11 cellular contexts compared by ENCODE assay signal in the genomic region with DNA sequence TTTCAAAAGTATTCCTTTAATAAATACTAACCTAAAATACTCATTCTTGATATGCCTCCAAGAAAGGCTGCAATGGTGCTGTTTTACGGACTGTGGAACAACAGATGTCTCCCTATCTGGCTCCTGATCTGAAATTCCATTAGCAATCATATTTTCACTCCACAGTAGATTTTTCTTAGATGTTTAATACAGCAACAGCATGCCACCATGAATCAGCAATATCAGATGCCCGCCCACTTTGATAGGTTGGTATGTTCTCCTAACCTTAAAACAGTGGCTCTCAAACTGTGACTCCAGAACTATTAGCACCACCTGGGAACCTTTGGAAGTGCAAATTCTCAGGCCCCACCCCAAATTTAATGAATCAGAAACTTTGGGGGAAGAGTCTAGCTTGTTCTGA.
DNase-seq lines count a peak whose midpoint lies in the region; ATAC-seq, FAIRE-seq and TF ChIP-seq lines count a peak whose summit lies in the region.
"Had no signal": no experiment of that assay in that cellular context is flagged by ENCODE, and none has a peak within 500 bp of the region (broad histone marks: within the 10 kb centered on the region; RNA-seq: fewer than 3 reads in every experiment).

No MANE protein-coding gene starts in this region.

- H3K4me1 ChIP-seq in keratinocyte (ENCODE audit: control insufficient read depth, extremely low read depth, insufficient read depth, low read length) = peaks cover 9% of the 10 kb centered on the region

- H3K36me3 ChIP-seq in keratinocyte (ENCODE audit: control insufficient read depth in 2 of 2, extremely low read depth in 1 of 2, insufficient read depth in 2 of 2, low read length in 2 of 2) = no peaks in the 10 kb centered on the region
- H3K36me3 ChIP-seq: vagina had no signal

- ATAC-seq in GM21526 (IDR thresholded peaks at IDR 0.05; ENCODE audit: low FRiP score, unreplicated experiment) = no peak

- H3K79me2 ChIP-seq in keratinocyte (ENCODE audit: control insufficient read depth, insufficient read depth, low read length) = no peaks in the 10 kb centered on the region

- dilution Hi-C loops in keratinocyte (cut with MboI; ENCODE audit: extremely low pct_ligation_motif_present, low sequenced_read_pairs) = no loop called here

- peak overlapping the region; percentile 5 for H3K4me2 ChIP-seq in keratinocyte (ENCODE audit: control insufficient read depth, extremely low read depth, insufficient read depth, low read depth, low read length)

- H3K9me1 ChIP-seq in keratinocyte (ENCODE audit: control insufficient read depth, extremely low read depth, insufficient read depth, low read length) = no peaks in the 10 kb centered on the region

- no peaks in the 10 kb centered on the region for H3K9me3 ChIP-seq in keratinocyte (ENCODE audit: control insufficient read depth, low read depth, low read length)
- H3K9me3 ChIP-seq: vagina had no signal

- no peak for TF ChIP-seq CTCF in keratinocyte (optimal IDR thresholded peaks at IDR 0.05 in 1 of 3, IDR thresholded peaks at IDR 0.05 in 1 of 3, conservative IDR thresholded peaks at IDR 0.05 in 1 of 3; ENCODE audit: extremely low read depth in 1 of 3, insufficient read depth in 2 of 3, low read length in 3 of 3)

- TF ChIP-seq POLR2A in H54 (IDR thresholded peaks at IDR 0.05; ENCODE audit: low read depth, low read length) = no peak

- no peak overlapping the region for H3K9ac ChIP-seq in keratinocyte (ENCODE audit: control insufficient read depth, extremely low read depth, insufficient read depth, low read length)

- peak; percentile 70 for DNase-seq in AG20443 (ENCODE audit: low spot score)
- no peak for DNase-seq in H54 (ENCODE audit: insufficient read length, low spot score)
- peak; percentile 54 for DNase-seq in amniotic epithelial cell (ENCODE audit: low read depth)
- no peak for DNase-seq in keratinocyte (ENCODE audit: low read depth, low spot score)
- DNase-seq in HPDE6-E6E7 (ENCODE audit: extremely low spot score) = no peak
- no peak for DNase-seq in activated gamma-delta T cell (lab: John Stamatoyannopoulos, UW)
- DNase-seq in activated gamma-delta T cell treated with Interleukin-2 at 50 U/mL for 16 hours = no peak
- DNase-seq: left colon, NCI-H1105 had no signal

- no peak overlapping the region for H3K4me3 ChIP-seq in keratinocyte (ENCODE audit: control insufficient read depth in 2 of 3, extremely low read depth in 1 of 3, insufficient read depth in 2 of 3, low read depth in 1 of 3, low read length in 3 of 3)
- H3K4me3 ChIP-seq: vagina had no signal

- no peak overlapping the region for H2AFZ ChIP-seq in keratinocyte (ENCODE audit: control insufficient read depth, low read length)

- no peak overlapping the region for H3K27ac ChIP-seq in keratinocyte (ENCODE audit: control insufficient read depth, insufficient read depth, low read length)
- H3K27ac ChIP-seq: vagina had no signal

- H3K27me3 ChIP-seq in keratinocyte (ENCODE audit: control insufficient read depth, extremely low read depth, insufficient read depth, low read length) = no peaks in the 10 kb centered on the region
- H3K27me3 ChIP-seq: vagina had no signal

- no peaks in the 10 kb centered on the region for H4K20me1 ChIP-seq in keratinocyte (ENCODE audit: control insufficient read depth, extremely low read depth, insufficient read depth, low read length)

- FAIRE-seq in H54 (lab: Jason Lieb, UNC) (peak; percentile 57), keratinocyte (lab: Jason Lieb, UNC) (no peak)

Comparison
In these comparisons a context has a peak if more than half of its experiments do, and no peak if none do; other contexts are left out.
1. DNase-seq: peak in AG20443 (single experiment) and amniotic epithelial cell (single experiment); none in H54 (single experiment), keratinocyte (single experiment), HPDE6-E6E7 (single experiment), activated gamma-delta T cell (single experiment) and activated gamma-delta T cell treated with Interleukin-2 at 50 U/mL for 16 hours (single experiment).